In genomic region chr4:138242076-138242829, GRCh38 we compare ENCODE assay signal across 1 cellular context.
TF ChIP-seq lines count a peak whose summit lies in the region.

Gene SLC7A11, minus strand, starts transcription at chr4:138242349. Its CDS starts 280 bp downstream, at chr4:138242069.

TF ChIP-seq in HepG2, 621 proteins besides CTCF, POLR2A, EP300 and RAD21 (continued from another document and continues in another):
- TF ChIP-seq TRIM22 (IDR thresholded peaks at IDR 0.05): no peak
- no peak for TF ChIP-seq RARG (CRISPR knock-in tag; IDR thresholded peaks at IDR 0.05; ENCODE audit: low read depth)
- TF ChIP-seq ZNF143 (CRISPR knock-in tag; IDR thresholded peaks at IDR 0.05): no peak
- TF ChIP-seq ZNF75D (CRISPR knock-in tag; IDR thresholded peaks at IDR 0.05; ENCODE audit: borderline replicate concordance): no peak
- TF ChIP-seq ADNP (CRISPR knock-in tag; IDR thresholded peaks at IDR 0.05): no peak
- TF ChIP-seq ZNF781 (CRISPR knock-in tag; IDR thresholded peaks at IDR 0.05; ENCODE audit: borderline replicate concordance, not compliant biosample characterization): no peak
- no peak for TF ChIP-seq GTF2F1 (IDR thresholded peaks at IDR 0.05; ENCODE audit: low read length)
- no peak for TF ChIP-seq ZNF577 (CRISPR knock-in tag; IDR thresholded peaks at IDR 0.05; ENCODE audit: borderline replicate concordance, low read depth)
- peak; percentile 11; the same call in 1 of the 2 replicates for TF ChIP-seq ZNF644 (CRISPR knock-in tag; IDR thresholded peaks at IDR 0.05; ENCODE audit: low read depth)
- TF ChIP-seq ZNF101 (CRISPR knock-in tag; IDR thresholded peaks at IDR 0.05; ENCODE audit: borderline replicate concordance, low read depth): no peak
- TF ChIP-seq ZNF256 (CRISPR knock-in tag; conservative IDR thresholded peaks at IDR 0.05): no peak
- peak; percentile 54 for TF ChIP-seq ZNF264 (CRISPR knock-in tag; IDR thresholded peaks at IDR 0.05)
- no peak for TF ChIP-seq PHB2 (IDR thresholded peaks at IDR 0.05; ENCODE audit: partially characterized antibody)
- TF ChIP-seq POLR2AphosphoS2 (IDR thresholded peaks at IDR 0.05; ENCODE audit: low read depth, low read length): peak; percentile 72; the same call in 1 of the 2 replicates
- no peak for TF ChIP-seq SUZ12 (IDR thresholded peaks at IDR 0.05; ENCODE audit: low read depth, low read length)
- TF ChIP-seq ZNF770 (CRISPR knock-in tag; IDR thresholded peaks at IDR 0.05): no peak
- peak; percentile 79; the same call in 1 of the 2 replicates for TF ChIP-seq KMT2A (CRISPR knock-in tag; IDR thresholded peaks at IDR 0.05)
- no peak for TF ChIP-seq DBP (CRISPR knock-in tag; IDR thresholded peaks at IDR 0.05; ENCODE audit: not compliant biosample characterization)
- no peak for TF ChIP-seq ZNF891 (CRISPR knock-in tag; IDR thresholded peaks at IDR 0.05)
- TF ChIP-seq E2F1 (CRISPR knock-in tag; IDR thresholded peaks at IDR 0.05): no peak
- no peak for TF ChIP-seq FOSL1 (CRISPR knock-in tag; IDR thresholded peaks at IDR 0.05; ENCODE audit: borderline replicate concordance)
- no peak for TF ChIP-seq TOPORS (CRISPR knock-in tag; IDR thresholded peaks at IDR 0.05)
- no peak for TF ChIP-seq STAT6 (CRISPR knock-in tag; IDR thresholded peaks at IDR 0.05; ENCODE audit: borderline replicate concordance)
- no peak for TF ChIP-seq AFF4 (CRISPR knock-in tag; IDR thresholded peaks at IDR 0.05)
- no peak for TF ChIP-seq IKZF1 (IDR thresholded peaks at IDR 0.05)
- TF ChIP-seq NR2F1 (CRISPR knock-in tag; IDR thresholded peaks at IDR 0.05): no peak
- peak in 1 of 2 experiments; percentile 62; a peak in 3 of 4 replicates for TF ChIP-seq HMGXB4 (CRISPR knock-in tag; IDR thresholded peaks at IDR 0.05; ENCODE audit: borderline replicate concordance in 1 of 2, low read depth in 1 of 2)
- TF ChIP-seq ZNF607 (CRISPR knock-in tag; IDR thresholded peaks at IDR 0.05; ENCODE audit: borderline replicate concordance): no peak
- no peak for TF ChIP-seq CHD2 (IDR thresholded peaks at IDR 0.05; ENCODE audit: low read depth, low read length)
- TF ChIP-seq ZBTB1 (CRISPR knock-in tag; IDR thresholded peaks at IDR 0.05; ENCODE audit: borderline replicate concordance): no peak
- no peak; the same call in 1 of the 2 replicates for TF ChIP-seq MLX (CRISPR knock-in tag; IDR thresholded peaks at IDR 0.05)
- TF ChIP-seq KDM5B (CRISPR knock-in tag; IDR thresholded peaks at IDR 0.05; ENCODE audit: borderline replicate concordance): no peak
- TF ChIP-seq ZNF614 (CRISPR knock-in tag; IDR thresholded peaks at IDR 0.05; ENCODE audit: borderline replicate concordance): peak; percentile 78
- no peak for TF ChIP-seq CENPT (CRISPR knock-in tag; IDR thresholded peaks at IDR 0.05; ENCODE audit: low read depth)
- 0 out of 2 replicates have a peak, but pooled peaks have one; percentile 63 for TF ChIP-seq MIER2 (CRISPR knock-in tag; IDR thresholded peaks at IDR 0.05)
- no peak for TF ChIP-seq MLXIP (CRISPR knock-in tag; IDR thresholded peaks at IDR 0.05; ENCODE audit: borderline replicate concordance)
- no peak for TF ChIP-seq MLLT10 (CRISPR knock-in tag; IDR thresholded peaks at IDR 0.05)
- no peak for TF ChIP-seq ZNF512 (CRISPR knock-in tag; IDR thresholded peaks at IDR 0.05)
- peak; percentile 31; the same call in 1 of the 2 replicates for TF ChIP-seq GABPB1 (CRISPR knock-in tag; IDR thresholded peaks at IDR 0.05)
- TF ChIP-seq SKI (IDR thresholded peaks at IDR 0.05; ENCODE audit: partially characterized antibody): no peak
- TF ChIP-seq ZNF546 (CRISPR knock-in tag; conservative IDR thresholded peaks at IDR 0.05): no peak
